25 cellular contexts compared by ENCODE assay signal in genomic region chr6:109261815-109262214, GRCh38.
"Had no signal": no experiment of that assay in that cellular context is flagged by ENCODE, and none has a peak within 500 bp of the region (broad histone marks: within the 10 kb centered on the region; RNA-seq: fewer than 3 reads in every experiment).

No MANE protein-coding gene starts in this region.

- H3K4me3 ChIP-seq: cardiac muscle cell, Peyer's patch had no signal

- H3K27ac ChIP-seq: brain microvascular endothelial cell, cardiac muscle cell, Peyer's patch, VCaP had no signal

- H3K9me3 ChIP-seq: Peyer's patch had no signal

- H3K36me3 ChIP-seq: brain microvascular endothelial cell, cardiac muscle cell, Peyer's patch had no signal

- DNase-seq: activated CD4-positive, alpha-beta memory T cell treated with anti-CD3 and anti-CD28 coated beads for 36 hours; activated CD4-positive, alpha-beta T cell treated with anti-CD3 and anti-CD28 coated beads, Interleukin-2, amount 10 ng/mL, durations not matched to agents 7 days and 5 days; activated CD4-positive, CD25-positive, alpha-beta regulatory T cell; activated CD8-positive, alpha-beta memory T cell treated with anti-CD3 and anti-CD28 coated beads for 24 hours; activated gamma-delta T cell; activated naive CD4-positive, alpha-beta T cell treated with anti-CD3 and anti-CD28 coated beads for 36 hours; activated T-cell treated with anti-CD3 and anti-CD28 coated beads, Interleukin-2, amount 50 U/mL, for 48 hours; amygdala; brain microvascular endothelial cell; Karpas-422; MM.1S; NCI-H1105; NCI-H1436; NCI-H187; NCI-H2081; NCI-H510A treated with DMSO at 0.1 percent for 48 hours; NCI-H69; Peyer's patch; SIG-M5; T-helper 17 cell; T1000 had no signal

- H3K27me3 ChIP-seq: brain microvascular endothelial cell, cardiac muscle cell, Peyer's patch had no signal

- H3K4me1 ChIP-seq: Peyer's patch had no signal

- ATAC-seq: activated T-helper 17 cell treated with anti-CD3 and anti-CD28 coated beads, Interleukin-2, amount 50 U/mL, for 72 hours; T-helper 17 cell had no signal

- FAIRE-seq: TTC549 had no signal
